Comparison of ENCODE assay signal across 1 cellular context in genomic region chr2:172488556-172488955, GRCh38.
A peak's percentile ranks its signal among the peaks of the same experiment; 100 is the strongest.
TF ChIP-seq lines count a peak whose summit lies in the region.

No MANE protein-coding gene starts in this region.

TF ChIP-seq in HepG2, 621 proteins besides CTCF, POLR2A, EP300 and RAD21 (continued from another document):
- TF ChIP-seq ZBTB37 (CRISPR knock-in tag; IDR thresholded peaks at IDR 0.05) (no peak), HDAC1 (CRISPR knock-in tag; IDR thresholded peaks at IDR 0.05) (0 out of 2 replicates have a peak, but pooled peaks have one; percentile 33), POGZ (CRISPR knock-in tag; IDR thresholded peaks at IDR 0.05) (peak; percentile 42; the same call in 1 of the 2 replicates), YEATS2 (CRISPR knock-in tag; IDR thresholded peaks at IDR 0.05; ENCODE audit: borderline replicate concordance) (no peak), GFI1 (CRISPR knock-in tag; IDR thresholded peaks at IDR 0.05; ENCODE audit: borderline replicate concordance) (peak; percentile 52; the same call in 1 of the 2 replicates), IRX3 (CRISPR knock-in tag; IDR thresholded peaks at IDR 0.05; ENCODE audit: borderline replicate concordance, low read depth) (no peak), POLR2G (IDR thresholded peaks at IDR 0.05; ENCODE audit: low read depth, low read length) (no peak), SMYD3 (CRISPR knock-in tag; IDR thresholded peaks at IDR 0.05) (no peak), TEAD3 (CRISPR knock-in tag; optimal IDR thresholded peaks at IDR 0.05; ENCODE audit: borderline replicate concordance) (peak; percentile 84), MEIS1 (CRISPR knock-in tag; IDR thresholded peaks at IDR 0.05; ENCODE audit: borderline replicate concordance) (no peak), CBX1 (IDR thresholded peaks at IDR 0.05; ENCODE audit: low read depth) (no peak), SOX13 (IDR thresholded peaks at IDR 0.05) (no peak), SOX13 (CRISPR knock-in tag; conservative IDR thresholded peaks at IDR 0.05 in 1 of 2, IDR thresholded peaks at IDR 0.05 in 1 of 2) (no peak), ESRRA (CRISPR knock-in tag; IDR thresholded peaks at IDR 0.05; ENCODE audit: low read depth) (no peak), SAP130 (CRISPR knock-in tag; IDR thresholded peaks at IDR 0.05; ENCODE audit: low read depth) (peak; percentile 28; the same call in 1 of the 2 replicates), ZNF496 (CRISPR knock-in tag; IDR thresholded peaks at IDR 0.05; ENCODE audit: insufficient replicate concordance) (no peak), HCFC1 (IDR thresholded peaks at IDR 0.05; ENCODE audit: low read depth, low read length) (no peak), ZNF317 (CRISPR knock-in tag; IDR thresholded peaks at IDR 0.05) (no peak)
- TF ChIP-seq, protein P1, sequence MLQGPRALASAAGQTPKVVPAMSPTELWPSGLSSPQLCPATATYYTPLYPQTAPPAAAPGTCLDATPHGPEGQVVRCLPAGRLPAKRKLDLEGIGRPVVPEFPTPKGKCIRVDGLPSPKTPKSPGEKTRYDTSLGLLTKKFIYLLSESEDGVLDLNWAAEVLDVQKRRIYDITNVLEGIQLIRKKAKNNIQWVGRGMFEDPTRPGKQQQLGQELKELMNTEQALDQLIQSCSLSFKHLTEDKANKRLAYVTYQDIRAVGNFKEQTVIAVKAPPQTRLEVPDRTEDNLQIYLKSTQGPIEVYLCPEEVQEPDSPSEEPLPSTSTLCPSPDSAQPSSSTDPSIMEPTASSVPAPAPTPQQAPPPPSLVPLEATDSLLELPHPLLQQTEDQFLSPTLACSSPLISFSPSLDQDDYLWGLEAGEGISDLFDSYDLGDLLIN (CRISPR knock-in tag; IDR thresholded peaks at IDR 0.05; ENCODE audit: borderline replicate concordance): no peak
- TF ChIP-seq, protein P2, sequence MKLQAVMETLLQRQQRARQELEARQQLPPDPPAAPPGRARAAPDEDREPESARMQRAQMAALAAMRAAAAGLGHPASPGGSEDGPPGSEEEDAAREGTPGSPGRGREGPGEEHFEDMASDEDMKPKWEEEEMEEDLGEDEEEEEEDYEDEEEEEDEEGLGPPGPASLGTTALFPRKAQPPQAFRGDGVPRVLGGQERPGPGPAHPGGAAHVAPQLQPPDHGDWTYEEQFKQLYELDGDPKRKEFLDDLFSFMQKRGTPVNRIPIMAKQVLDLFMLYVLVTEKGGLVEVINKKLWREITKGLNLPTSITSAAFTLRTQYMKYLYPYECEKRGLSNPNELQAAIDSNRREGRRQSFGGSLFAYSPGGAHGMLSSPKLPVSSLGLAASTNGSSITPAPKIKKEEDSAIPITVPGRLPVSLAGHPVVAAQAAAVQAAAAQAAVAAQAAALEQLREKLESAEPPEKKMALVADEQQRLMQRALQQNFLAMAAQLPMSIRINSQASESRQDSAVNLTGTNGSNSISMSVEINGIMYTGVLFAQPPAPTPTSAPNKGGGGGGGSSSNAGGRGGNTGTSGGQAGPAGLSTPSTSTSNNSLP (IDR thresholded peaks at IDR 0.05; ENCODE audit: low read depth, low read length): 0 out of 2 replicates have a peak, but pooled peaks have one; percentile 20
- TF ChIP-seq, protein P3, sequence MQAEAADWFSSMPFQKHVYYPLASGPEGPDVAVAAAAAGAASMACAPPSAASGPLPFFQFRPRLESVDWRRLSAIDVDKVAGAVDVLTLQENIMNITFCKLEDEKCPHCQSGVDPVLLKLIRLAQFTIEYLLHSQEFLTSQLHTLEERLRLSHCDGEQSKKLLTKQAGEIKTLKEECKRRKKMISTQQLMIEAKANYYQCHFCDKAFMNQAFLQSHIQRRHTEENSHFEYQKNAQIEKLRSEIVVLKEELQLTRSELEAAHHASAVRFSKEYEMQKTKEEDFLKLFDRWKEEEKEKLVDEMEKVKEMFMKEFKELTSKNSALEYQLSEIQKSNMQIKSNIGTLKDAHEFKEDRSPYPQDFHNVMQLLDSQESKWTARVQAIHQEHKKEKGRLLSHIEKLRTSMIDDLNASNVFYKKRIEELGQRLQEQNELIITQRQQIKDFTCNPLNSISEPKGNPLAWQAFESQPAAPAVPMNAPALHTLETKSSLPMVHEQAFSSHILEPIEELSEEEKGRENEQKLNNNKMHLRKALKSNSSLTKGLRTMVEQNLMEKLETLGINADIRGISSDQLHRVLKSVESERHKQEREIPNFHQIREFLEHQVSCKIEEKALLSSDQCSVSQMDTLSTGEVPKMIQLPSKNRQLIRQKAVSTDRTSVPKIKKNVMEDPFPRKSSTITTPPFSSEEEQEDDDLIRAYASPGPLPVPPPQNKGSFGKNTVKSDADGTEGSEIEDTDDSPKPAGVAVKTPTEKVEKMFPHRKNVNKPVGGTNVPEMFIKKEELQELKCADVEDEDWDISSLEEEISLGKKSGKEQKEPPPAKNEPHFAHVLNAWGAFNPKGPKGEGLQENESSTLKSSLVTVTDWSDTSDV (CRISPR knock-in tag; IDR thresholded peaks at IDR 0.05): no peak
TF ChIP-seq in HepG2: peak in this region for 11.
